29 cellular contexts compared by ENCODE assay signal in genomic region chr16:5763176-5763575, GRCh38.
"Had no signal": no experiment of that assay in that cellular context is flagged by ENCODE, and none has a peak within 500 bp of the region (broad histone marks: within the 10 kb centered on the region; RNA-seq: fewer than 3 reads in every experiment).

No MANE protein-coding gene starts in this region.

- H3K27ac ChIP-seq: ovary, psoas muscle, right lobe of liver, sigmoid colon, stomach, thoracic aorta, thyroid gland, tibial nerve, upper lobe of left lung, vagina had no signal

- FAIRE-seq: small intestine, urothelium cell line had no signal

- H3K4me3 Mint-ChIP-seq: naive B cell; naive thymus-derived CD8-positive, alpha-beta T cell; natural killer cell treated with Interleukin-12 subunit alpha and Interleukin-12 subunit beta and Interleukin-15 and Interleukin-18, amount 100 ng/mL, for 72 hours; nephron progenitor cell; neural crest cell; stimulated activated effector memory CD8-positive, alpha-beta T cell treated with anti-CD3 and anti-CD28 coated beads, Interleukin-12 subunit alpha, Interleukin-12 subunit beta, amount 100 ng/mL, for 72 hours; stimulated activated naive B cell treated with anti-CD40 and anti-IgM and Interleukin-4, amounts not matched to agents 10 μg/mL and 1 μg/mL and 100 μg/mL, for 72 hours; stimulated activated naive CD8-positive, alpha-beta T cell treated with anti-CD3 and anti-CD28 coated beads, Interleukin-15, Interleukin-2, amounts not matched to agents 100 ng/mL and 50 ng/mL, for 24 hours had no signal

- H3K9me3 Mint-ChIP-seq: natural killer cell treated with Interleukin-12 subunit alpha and Interleukin-12 subunit beta and Interleukin-15 and Interleukin-18, amount 100 ng/mL, for 72 hours; nephron progenitor cell; neural crest cell had no signal

- H3K4me1 ChIP-seq: psoas muscle, right lobe of liver, sigmoid colon, stomach, thyroid gland, tibial nerve, upper lobe of left lung, vagina had no signal

- DNase-seq: naive B cell; naive thymus-derived CD8-positive, alpha-beta T cell; nephron progenitor cell; occipital lobe; ovary; psoas muscle; right cardiac atrium; right lobe of liver; sigmoid colon; small intestine; stimulated activated CD4-positive, alpha-beta T cell treated with anti-CD3 and anti-CD28 coated beads, Interleukin-15, amount 100 ng/mL, for 24 hours; stimulated activated CD4-positive, alpha-beta T cell treated with anti-CD3 and anti-CD28 coated beads, Interleukin-2, amount 100 ng/mL, for 24 hours; stimulated activated CD4-positive, alpha-beta T cell treated with anti-CD3 and anti-CD28 coated beads, Interleukin-2, amount 100 ng/mL, for 48 hours; stimulated activated CD4-positive, alpha-beta T cell treated with anti-CD3 and anti-CD28 coated beads, Interleukin-4, amount 100 ng/mL, for 24 hours; stimulated activated naive B cell treated with anti-CD40 and anti-IgM and Interleukin-4, amounts not matched to agents 10 μg/mL and 1 μg/mL and 100 μg/mL, for 72 hours; stimulated activated naive CD4-positive, alpha-beta T cell treated with Interleukin-2 at 50 U/mL for 16 hours; stomach; thyroid gland; trophoblast cell had no signal

- H3K9me3 ChIP-seq: ovary, psoas muscle, right lobe of liver, sigmoid colon, thoracic aorta, thyroid gland, upper lobe of left lung, vagina had no signal

- H3K36me3 Mint-ChIP-seq: naive B cell; naive thymus-derived CD8-positive, alpha-beta T cell; natural killer cell treated with Interleukin-12 subunit alpha and Interleukin-12 subunit beta and Interleukin-15 and Interleukin-18, amount 100 ng/mL, for 72 hours; stimulated activated effector memory CD8-positive, alpha-beta T cell treated with anti-CD3 and anti-CD28 coated beads, Interleukin-12 subunit alpha, Interleukin-12 subunit beta, amount 100 ng/mL, for 72 hours; stimulated activated naive B cell treated with anti-CD40 and anti-IgM and Interleukin-4, amounts not matched to agents 10 μg/mL and 1 μg/mL and 100 μg/mL, for 72 hours had no signal

- H3K4me1 Mint-ChIP-seq: naive B cell; naive thymus-derived CD8-positive, alpha-beta T cell; nephron progenitor cell; neural crest cell; stimulated activated effector memory CD8-positive, alpha-beta T cell treated with anti-CD3 and anti-CD28 coated beads, Interleukin-12 subunit alpha, Interleukin-12 subunit beta, amount 100 ng/mL, for 72 hours; stimulated activated naive B cell treated with anti-CD40 and anti-IgM and Interleukin-4, amounts not matched to agents 10 μg/mL and 1 μg/mL and 100 μg/mL, for 72 hours had no signal

- H3K27me3 ChIP-seq: ovary, right lobe of liver, sigmoid colon, stomach, thyroid gland, tibial nerve, upper lobe of left lung, vagina had no signal

- ATAC-seq: naive thymus-derived CD8-positive, alpha-beta T cell; natural killer cell treated with Interleukin-12 subunit alpha and Interleukin-12 subunit beta and Interleukin-15 and Interleukin-18, amount 100 ng/mL, for 72 hours; psoas muscle; right cardiac atrium; right lobe of liver; stimulated activated effector memory CD8-positive, alpha-beta T cell treated with anti-CD3 and anti-CD28 coated beads, Interleukin-12 subunit alpha, Interleukin-12 subunit beta, amount 100 ng/mL, for 72 hours; stimulated activated naive B cell treated with anti-CD40 and anti-IgM and Interleukin-4, amounts not matched to agents 10 μg/mL and 1 μg/mL and 100 μg/mL, for 72 hours had no signal

- H3K36me3 ChIP-seq: ovary, right lobe of liver, sigmoid colon, stomach, thoracic aorta, thyroid gland, tibial nerve, upper lobe of left lung, vagina had no signal

- H3K4me3 ChIP-seq: ovary, psoas muscle, right lobe of liver, sigmoid colon, stomach, thoracic aorta, thyroid gland, tibial nerve, upper lobe of left lung, vagina had no signal

- H3K27ac Mint-ChIP-seq: naive B cell; naive thymus-derived CD8-positive, alpha-beta T cell; natural killer cell treated with Interleukin-12 subunit alpha and Interleukin-12 subunit beta and Interleukin-15 and Interleukin-18, amount 100 ng/mL, for 72 hours; nephron progenitor cell; progenitor cell of endocrine pancreas; stimulated activated effector memory CD8-positive, alpha-beta T cell treated with anti-CD3 and anti-CD28 coated beads, Interleukin-12 subunit alpha, Interleukin-12 subunit beta, amount 100 ng/mL, for 72 hours; stimulated activated naive B cell treated with anti-CD40 and anti-IgM and Interleukin-4, amounts not matched to agents 10 μg/mL and 1 μg/mL and 100 μg/mL, for 72 hours; stimulated activated naive CD8-positive, alpha-beta T cell treated with anti-CD3 and anti-CD28 coated beads, Interleukin-15, Interleukin-2, amounts not matched to agents 100 ng/mL and 50 ng/mL, for 24 hours had no signal

- H3K27me3 Mint-ChIP-seq: naive B cell; stimulated activated naive B cell treated with anti-CD40 and anti-IgM and Interleukin-4, amounts not matched to agents 10 μg/mL and 1 μg/mL and 100 μg/mL, for 72 hours; stimulated activated naive CD8-positive, alpha-beta T cell treated with anti-CD3 and anti-CD28 coated beads, Interleukin-15, Interleukin-2, amounts not matched to agents 100 ng/mL and 50 ng/mL, for 24 hours had no signal
